Comparison of ENCODE assay signal across 19 cellular contexts in genomic region chr1:201369209-201369608, GRCh38. TPM values are rescaled to one million over a fixed set of nuclear protein-coding genes. Genes with fewer than 3 reads are reported as not detected.
DNase-seq lines count a peak whose midpoint lies in the region; ATAC-seq and TF ChIP-seq lines count a peak whose summit lies in the region.
"Had no signal": no experiment of that assay in that cellular context is flagged by ENCODE, and none has a peak within 500 bp of the region (broad histone marks: within the 10 kb centered on the region; RNA-seq: fewer than 3 reads in every experiment).

No MANE protein-coding gene starts in this region.

- H3K9me3 ChIP-seq in BLaER1 (no peaks in the 10 kb centered on the region), neural progenitor cell (ENCODE audit: low read depth) (no peaks in the 10 kb centered on the region)
- H3K9me3 ChIP-seq: SJCRH30 had no signal

- H2AFZ ChIP-seq in neural progenitor cell (replicated peaks) = no peak overlapping the region

- H3K79me2 ChIP-seq in neural progenitor cell (ENCODE audit: low read depth) = no peaks in the 10 kb centered on the region

- TF ChIP-seq CTCF in neural progenitor cell (IDR thresholded peaks at IDR 0.05) (no peak), osteocyte (IDR thresholded peaks at IDR 0.05) (no peak)

- H3K4me2 ChIP-seq in BLaER1 (peak overlapping the region; percentile 95), neural progenitor cell (no peak overlapping the region)

- H3K27ac ChIP-seq in BLaER1 = peak overlapping the region; percentile 71
- no peak overlapping the region for H3K27ac ChIP-seq in neural progenitor cell
- H3K27ac ChIP-seq: SJCRH30 had no signal

- no peaks in the 10 kb centered on the region for H3F3A ChIP-seq in neural progenitor cell (ENCODE audit: low read depth)

- H3K4me1 ChIP-seq in BLaER1 (peaks cover 68% of the 10 kb centered on the region), neural progenitor cell (peaks cover 13% of the 10 kb centered on the region)

- DNase-seq in left cardiac atrium (peak; percentile 53), neural progenitor cell (ENCODE audit: low spot score) (no peak), osteocyte (ENCODE audit: extremely low spot score, unreplicated experiment) (no peak)
- DNase-seq in activated CD4-positive, alpha-beta T cell treated with anti-CD3 and anti-CD28 coated beads for 4 hours = no peak
- DNase-seq: CD4-positive, CD25-positive, alpha-beta regulatory T cell; EL; NCI-H1105 treated with DMSO at 0.1 percent for 48 hours; NCI-H187; NCI-H446; NCI-H69; OCI-M1; RPMI8226; SJCRH30 had no signal

- ATAC-seq in left cardiac atrium = peak; percentile 11 to 40
- no peak for ATAC-seq in HG02884 (IDR thresholded peaks at IDR 0.05; ENCODE audit: unreplicated experiment)

- peak overlapping the region; percentile 58 for H3K9ac ChIP-seq in BLaER1
- no peak overlapping the region for H3K9ac ChIP-seq in neural progenitor cell

- H3K27me3 Mint-ChIP-seq in neural progenitor cell (ENCODE audit: insufficient read depth, low read depth) (peaks cover 15% of the 10 kb centered on the region), osteocyte (ENCODE audit: unreplicated experiment) (peaks cover 59% of the 10 kb centered on the region)

- intact Hi-C loops in left cardiac atrium (cut with DNase I) = no loop called here

- H3K27me3 ChIP-seq in BLaER1 (no peaks in the 10 kb centered on the region), neural progenitor cell (no peaks in the 10 kb centered on the region)
- H3K27me3 ChIP-seq: SJCRH30 had no signal

- H3K36me3 Mint-ChIP-seq in neural progenitor cell (no peaks in the 10 kb centered on the region), osteocyte (ENCODE audit: unreplicated experiment) (peaks cover 2% of the 10 kb centered on the region)
- H3K36me3 Mint-ChIP-seq: CD4-positive, CD25-positive, alpha-beta regulatory T cell; IgD-negative memory B cell had no signal

- H3K27ac Mint-ChIP-seq in neural progenitor cell (peak overlapping the region; percentile 88), osteocyte (ENCODE audit: unreplicated experiment) (no peak overlapping the region)
- H3K27ac Mint-ChIP-seq: CD4-positive, CD25-positive, alpha-beta regulatory T cell; IgD-negative memory B cell had no signal

- H3K4me3 Mint-ChIP-seq in neural progenitor cell (no peak overlapping the region), osteocyte (ENCODE audit: unreplicated experiment) (no peak overlapping the region)
- H3K4me3 Mint-ChIP-seq: CD4-positive, CD25-positive, alpha-beta regulatory T cell; IgD-negative memory B cell had no signal

- peaks cover 32% of the 10 kb centered on the region for H3K4me1 Mint-ChIP-seq in neural progenitor cell
- no peaks in the 10 kb centered on the region for H3K4me1 Mint-ChIP-seq in osteocyte (ENCODE audit: unreplicated experiment)
- H3K4me1 Mint-ChIP-seq: IgD-negative memory B cell had no signal

- H3K4me3 ChIP-seq in BLaER1 = peak overlapping the region; percentile 41
- no peak overlapping the region for H3K4me3 ChIP-seq in neural progenitor cell
- H3K4me3 ChIP-seq: SJCRH30 had no signal

- H3K9me3 Mint-ChIP-seq in neural progenitor cell = no peaks in the 10 kb centered on the region
- H3K9me3 Mint-ChIP-seq in osteocyte (ENCODE audit: unreplicated experiment) = no peaks in the 10 kb centered on the region
- H3K9me3 Mint-ChIP-seq: CD4-positive, CD25-positive, alpha-beta regulatory T cell; IgD-negative memory B cell had no signal

- no peaks in the 10 kb centered on the region for H3K36me3 ChIP-seq in BLaER1
- no peaks in the 10 kb centered on the region for H3K36me3 ChIP-seq in neural progenitor cell

- H4K20me1 ChIP-seq in BLaER1 (no peaks in the 10 kb centered on the region), neural progenitor cell (ENCODE audit: low read depth) (no peaks in the 10 kb centered on the region)

TF ChIP-seq in PFSK-1, 5 proteins besides CTCF, POLR2A, EP300 and RAD21:
- TF ChIP-seq POLR2AphosphoS5 (IDR thresholded peaks at IDR 0.05; ENCODE audit: low read depth, low read length) (no peak), REST (IDR thresholded peaks at IDR 0.05; ENCODE audit: insufficient read depth in 1 of 2, low read depth in 2 of 2, low read length in 2 of 2) (peak; percentile 57 to 84; a peak in 3 of 4 replicates), TAF1 (IDR thresholded peaks at IDR 0.05; ENCODE audit: borderline replicate concordance, insufficient read depth, low read length) (no peak), SIN3A (IDR thresholded peaks at IDR 0.05; ENCODE audit: borderline replicate concordance, insufficient read depth, low read length) (no peak), FOXP2 (optimal IDR thresholded peaks at IDR 0.05; ENCODE audit: borderline replicate concordance, extremely low read depth, extremely low read length, insufficient read depth) (no peak)

RNA-seq across cellular contexts. Expression of gene TNNT2, which starts 8.3 kb away (rescaled TPM):
- not detected for polyA plus RNA-seq in PFSK-1 (2012; ENCODE audit: insufficient read length, low read depth)
- 1,000 to 10,000 TPM; 4,860 to 5,317 TPM for total RNA-seq in left cardiac atrium
- total RNA-seq in neural progenitor cell (ENCODE audit: low replicate concordance) = 3.1 and 13.2 TPM in 2 replicates
- 1.4 and 3.0 TPM in 2 replicates for total RNA-seq in osteocyte
- total RNA-seq: CD4-positive, CD25-positive, alpha-beta regulatory T cell; HT1080 had no signal
- polyA plus RNA-seq: CD4-positive, CD25-positive, alpha-beta regulatory T cell; IgD-negative memory B cell had no signal

RNA-seq across cellular contexts. Expression of gene LAD1, which starts 29.9 kb away (rescaled TPM):
- not detected for polyA plus RNA-seq in PFSK-1 (2012; ENCODE audit: insufficient read length, low read depth)
- total RNA-seq in left cardiac atrium (1 to 10 TPM; 1.3 to 1.4 TPM), neural progenitor cell (ENCODE audit: low replicate concordance) (0.34 TPM in 1 of 2 replicates, not detected in the other), osteocyte (0.16 and 0.91 TPM in 2 replicates)
- total RNA-seq: A673; CD4-positive, CD25-positive, alpha-beta regulatory T cell; HT1080 had no signal
- polyA plus RNA-seq: CD4-positive, CD25-positive, alpha-beta regulatory T cell; IgD-negative memory B cell had no signal

RNA-seq across cellular contexts. Expression of gene TNNI1, which starts 52.3 kb away (rescaled TPM):
- not detected for polyA plus RNA-seq in PFSK-1 (2012; ENCODE audit: insufficient read length, low read depth)
- total RNA-seq in left cardiac atrium (10 to 100 TPM in 1 of 2 donors, 1 to 10 TPM in 1; 6.4 to 31.5 TPM), neural progenitor cell (ENCODE audit: low replicate concordance) (0.43 and 1.3 TPM in 2 replicates), osteocyte (0.43 TPM in 1 of 2 replicates, not detected in the other)
- total RNA-seq: A673; CD4-positive, CD25-positive, alpha-beta regulatory T cell; HT1080 had no signal
- polyA plus RNA-seq: CD4-positive, CD25-positive, alpha-beta regulatory T cell; IgD-negative memory B cell had no signal

Comparison
In these comparisons a context has a peak if more than half of its experiments do, and no peak if none do; other contexts are left out.
1. RNA of gene TNNT2, which starts 8.3 kb away (total RNA-seq): 4,860 to 5,317 TPM in left cardiac atrium; 3.1 to 13.2 TPM in neural progenitor cell and 1.4 to 3.0 TPM in osteocyte; every median in the first group is over 100 times any median in the second.